In the genomic region with DNA sequence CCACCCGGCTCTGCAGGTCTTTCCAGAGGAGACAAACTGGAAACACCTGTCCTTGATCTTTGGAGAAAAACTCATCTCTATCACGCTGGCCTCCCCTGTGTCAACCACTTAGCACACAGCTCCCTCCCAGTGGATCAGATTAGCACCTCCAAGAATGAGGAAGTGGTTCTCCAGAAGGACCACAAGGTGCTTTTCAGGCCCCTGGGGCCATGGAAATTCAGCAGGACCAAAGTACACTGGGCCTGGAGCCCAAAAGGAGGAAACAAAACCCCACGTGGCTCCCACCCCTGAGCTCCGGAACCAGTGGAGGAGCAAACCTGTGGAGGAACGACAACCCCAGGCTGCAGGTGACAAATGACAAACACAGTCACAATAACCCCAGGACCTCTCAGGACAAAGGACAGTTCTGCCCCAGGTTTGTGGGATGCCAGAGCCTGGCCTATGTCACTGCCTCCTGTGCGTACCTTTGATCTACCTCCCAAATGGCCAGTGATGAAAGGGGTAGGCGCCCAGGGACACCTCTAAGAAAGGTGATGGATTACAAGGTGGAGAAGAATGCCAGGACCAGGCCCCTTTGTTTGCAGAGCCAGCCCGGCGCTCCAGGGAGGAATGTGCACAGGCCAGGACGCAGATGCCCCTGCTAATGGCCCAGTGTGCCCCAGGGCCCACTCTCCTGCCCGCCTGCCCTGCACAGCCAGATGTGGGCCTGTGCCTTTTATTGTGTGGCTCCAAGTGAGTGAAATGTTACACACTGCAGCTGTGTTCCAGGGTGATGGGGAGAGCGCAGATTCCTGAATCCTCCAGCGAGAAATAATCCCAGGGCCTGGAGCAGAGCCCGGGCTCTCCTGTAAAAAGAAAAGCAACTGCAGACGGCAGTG, we compare ENCODE assay signal across 9 cellular contexts. TPM values are rescaled to one million over a fixed set of nuclear protein-coding genes. Genes with fewer than 3 reads are reported as not detected.
DNase-seq lines count a peak whose midpoint lies in the region; ATAC-seq, FAIRE-seq and TF ChIP-seq lines count a peak whose summit lies in the region.
"Had no signal": no experiment of that assay in that cellular context is flagged by ENCODE, and none has a peak within 500 bp of the region (broad histone marks: within the 10 kb centered on the region; RNA-seq: fewer than 3 reads in every experiment).

No MANE protein-coding gene starts in this region.

- TF ChIP-seq POLR2A in H1 (IDR thresholded peaks at IDR 0.05; ENCODE audit: control extremely low read depth in 1 of 2, low read depth in 2 of 2, low read length in 2 of 2), result no peak

- H3K4me3 Mint-ChIP-seq in naive B cell, result peak overlapping the region; percentile 38 to 88 (median 70)

- no peak overlapping the region for H3K4ac ChIP-seq in H1 (replicated peaks; ENCODE audit: insufficient read length, low read depth, low read length)

- no peaks in the 10 kb centered on the region for H3K36me3 ChIP-seq in H1 (ENCODE audit: control insufficient read depth in 2 of 4, insufficient read depth in 4 of 4, low read length in 3 of 4)

- no peak overlapping the region for H4K5ac ChIP-seq in H1 (ENCODE audit: insufficient read length, low read depth, low read length)

- H4K8ac ChIP-seq in H1 (ENCODE audit: extremely low read depth, insufficient read depth, low read length), result peak overlapping the region; percentile 0; the same call in 1 of the 2 replicates

- H3K14ac ChIP-seq in H1 (ENCODE audit: insufficient read length), result no peak overlapping the region

- no peaks in the 10 kb centered on the region; the same call in 1 of the 2 replicates for H3K23me2 ChIP-seq in H1 (ENCODE audit: low read depth, low read length)

- no peak overlapping the region for H2AK5ac ChIP-seq in H1 (ENCODE audit: low read depth, low read length)

- no peak overlapping the region for H3K9ac ChIP-seq in H1 (replicated peaks in 1 of 4; ENCODE audit: extremely low read depth in 1 of 4, low read depth in 3 of 4, low read length in 3 of 4)

- H4K91ac ChIP-seq in H1 (replicated peaks; ENCODE audit: insufficient read length, low read length), result peak overlapping the region; percentile 31

- H3K4me1 Mint-ChIP-seq in naive B cell, result peaks cover 83 to 97% (median 93%) of the 10 kb centered on the region in 3 donors

- peak overlapping the region; percentile 20 to 93 (median 84) for H3K27ac Mint-ChIP-seq in naive B cell

- TF ChIP-seq CTCF in H1 (IDR thresholded peaks at IDR 0.05; ENCODE audit: control extremely low read depth in 1 of 3, insufficient read depth in 1 of 3, low read depth in 1 of 3, low read length in 3 of 3), result no peak

- no peak overlapping the region for H3K23ac ChIP-seq in H1 (ENCODE audit: insufficient read length)

- H2BK20ac ChIP-seq in H1 (ENCODE audit: low read length), result no peak overlapping the region

- H3K27me3 Mint-ChIP-seq in naive B cell, result no peaks in the 10 kb centered on the region

- no peak overlapping the region for H3K4me2 ChIP-seq in H1 (ENCODE audit: insufficient read depth in 1 of 2, low read depth in 2 of 2, low read length in 2 of 2)

- no peak overlapping the region for H2BK15ac ChIP-seq in H1 (ENCODE audit: low read length)

- DNase-seq in CD1c-positive myeloid dendritic cell (ENCODE audit: extremely low spot score) (peak; percentile 58), NCI-H226 (peak; percentile 66), H1 (ENCODE audit: low read depth in 1 of 2, low spot score in 2 of 2) (no peak), naive B cell (no peak), NCI-H446 treated with DMSO at 0.1 percent for 48 hours (lab: John Stamatoyannopoulos, UW) (no peak), cerebellar nuclear complex (lab: John Stamatoyannopoulos, UW) (no peak)
- DNase-seq: stimulated activated CD4-positive, alpha-beta T cell treated with anti-CD3 and anti-CD28 coated beads, Interleukin-2, amount 100 ng/mL, for 48 hours had no signal

- peaks cover 0 to 3% (median 0%) of the 10 kb centered on the region in 7 donors for H3K9me3 Mint-ChIP-seq in naive B cell

- CTCF ChIA-PET in H1 (lab: Charles Lee; ENCODE audit: partially characterized antibody), result interaction anchor here (0.6 kb wide), 1 partner anchor 280 kb away, joined by 3 read pairs; no protein-coding TSS in a partner anchor

- no peak overlapping the region for H3K56ac ChIP-seq in H1 (replicated peaks; ENCODE audit: insufficient read length, low read depth, low read length)

- H3K18ac ChIP-seq in H1 (ENCODE audit: extremely low read depth, low read length), result no peak overlapping the region

- H3K4me1 ChIP-seq in H1 (replicated peaks in 1 of 4; ENCODE audit: control insufficient read depth in 3 of 4, insufficient read depth in 4 of 4, low read length in 3 of 4), result peaks cover 9 to 35% (median 20%) of the 10 kb centered on the region in 4 experiments

- H3K36me3 Mint-ChIP-seq in naive B cell, result peaks cover 0 to 5% of the 10 kb centered on the region in 2 donors

- H3K79me2 ChIP-seq in H1 (ENCODE audit: control insufficient read depth in 1 of 2, insufficient read depth in 2 of 2, low read length in 2 of 2), result peaks cover 9 to 55% of the 10 kb centered on the region in 2 experiments

- no peak overlapping the region for H2BK12ac ChIP-seq in H1 (ENCODE audit: low read depth, low read length)

- no peaks in the 10 kb centered on the region for H3K27me3 ChIP-seq in H1 (replicated peaks in 1 of 4; ENCODE audit: control insufficient read depth in 3 of 4, extremely low read depth in 1 of 4, insufficient read depth in 3 of 4, low read length in 3 of 4)

- TF ChIP-seq RAD21 in H1 (IDR thresholded peaks at IDR 0.05 in 1 of 2, conservative IDR thresholded peaks at IDR 0.05 in 1 of 2; ENCODE audit: low read depth in 2 of 2, low read length in 2 of 2), result no peak

- ATAC-seq in naive B cell (ENCODE audit: low read depth in 2 of 2) (peak; percentile 9 to 12), GM21737 (IDR thresholded peaks at IDR 0.05; ENCODE audit: unreplicated experiment) (no peak), GM19023 (IDR thresholded peaks at IDR 0.05; ENCODE audit: unreplicated experiment) (no peak)

- POLR2A ChIA-PET in H1 (lab: Charles Lee; ENCODE audit: partially characterized antibody), result interaction anchor here (0.6 kb wide), 1 partner anchor 138 kb away, joined by 3 read pairs; no protein-coding TSS in a partner anchor

- H2AFZ ChIP-seq in H1 (ENCODE audit: low read length), result no peak overlapping the region

- H3K79me1 ChIP-seq in H1 (ENCODE audit: low read depth, low read length), result peaks cover 17% of the 10 kb centered on the region

- H3K27ac ChIP-seq in H1 (ENCODE audit: low read depth, low read length), result no peak overlapping the region

- H3K9me3 ChIP-seq in H1 (ENCODE audit: insufficient read depth in 2 of 2, low read depth in 1 of 2, low read length in 1 of 2), result no peaks in the 10 kb centered on the region

- TF ChIP-seq EP300 in H1 (IDR thresholded peaks at IDR 0.05; ENCODE audit: borderline replicate concordance in 1 of 2, low read depth in 2 of 2, low read length in 2 of 2), result no peak

- no peak overlapping the region for H2BK5ac ChIP-seq in H1 (ENCODE audit: low read depth, low read length)

- H2BK120ac ChIP-seq in H1 (replicated peaks; ENCODE audit: low read depth, low read length), result no peak overlapping the region

- 90% methylated on average over 15 of the region's 15 CpGs; no CpG with 5 or more reads in 1 of the 2 experiments for WGBS in H1 (ENCODE audit: extremely low coverage in 1 of 2, insufficient coverage in 1 of 2, insufficient read length in 1 of 2, insufficient replicate concordance in 2 of 2, low coverage in 1 of 2, low lambda C conversion rate in 2 of 2, missing lambda C conversion rate in 1 of 2), 2 experiments

- no peak for FAIRE-seq in H1 (lab: Jason Lieb, UNC)

- H3K4me3 ChIP-seq in H1 (ENCODE audit: extremely low read depth in 1 of 4, insufficient read depth in 2 of 4, low read depth in 3 of 4, low read length in 4 of 4), result no peak overlapping the region

- H4K20me1 ChIP-seq in H1 (replicated peaks in 1 of 2; ENCODE audit: control insufficient read depth in 1 of 2, insufficient read depth in 2 of 2, low read length in 2 of 2), result peaks cover 0 to 3% of the 10 kb centered on the region in 2 experiments

TF ChIP-seq in H1, 55 proteins besides CTCF, POLR2A, EP300 and RAD21 (continues in another document):
- TF ChIP-seq KDM4A (IDR thresholded peaks at IDR 0.05; ENCODE audit: low read depth, low read length, severe bottlenecking) (no peak), TBP (IDR thresholded peaks at IDR 0.05; ENCODE audit: low read depth, low read length) (no peak), PHF8 (conservative IDR thresholded peaks at IDR 0.05; ENCODE audit: low read depth, low read length) (no peak), RNF2 (IDR thresholded peaks at IDR 0.05; ENCODE audit: borderline replicate concordance, low read depth, low read length, missing control alignments, poor library complexity, severe bottlenecking) (no peak), KDM1A (IDR thresholded peaks at IDR 0.05; ENCODE audit: borderline replicate concordance, low read length) (no peak), CHD1 (IDR thresholded peaks at IDR 0.05; ENCODE audit: low read depth, low read length) (no peak), TAF1 (IDR thresholded peaks at IDR 0.05; ENCODE audit: low read depth, low read length) (no peak), EGR1 (IDR thresholded peaks at IDR 0.05; ENCODE audit: borderline replicate concordance, low read depth, low read length) (no peak), SIX5 (IDR thresholded peaks at IDR 0.05; ENCODE audit: low read depth, low read length) (no peak), POU5F1 (IDR thresholded peaks at IDR 0.05; ENCODE audit: low read depth, low read length) (no peak)
- TF ChIP-seq, protein P1, sequence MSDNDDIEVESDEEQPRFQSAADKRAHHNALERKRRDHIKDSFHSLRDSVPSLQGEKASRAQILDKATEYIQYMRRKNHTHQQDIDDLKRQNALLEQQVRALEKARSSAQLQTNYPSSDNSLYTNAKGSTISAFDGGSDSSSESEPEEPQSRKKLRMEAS (IDR thresholded peaks at IDR 0.05), result no peak
- TF ChIP-seq, protein P2, sequence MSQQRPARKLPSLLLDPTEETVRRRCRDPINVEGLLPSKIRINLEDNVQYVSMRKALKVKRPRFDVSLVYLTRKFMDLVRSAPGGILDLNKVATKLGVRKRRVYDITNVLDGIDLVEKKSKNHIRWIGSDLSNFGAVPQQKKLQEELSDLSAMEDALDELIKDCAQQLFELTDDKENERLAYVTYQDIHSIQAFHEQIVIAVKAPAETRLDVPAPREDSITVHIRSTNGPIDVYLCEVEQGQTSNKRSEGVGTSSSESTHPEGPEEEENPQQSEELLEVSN (IDR thresholded peaks at IDR 0.05), result no peak

RNA-seq across cellular contexts. Expression of a gene that starts 5.6 kb away (rescaled TPM):
- total RNA-seq in H1 (2021; fragmentation: NEBNext Ultra II Directional; extraction: Animal tissue kit (Norgen Biotek cat#: 25700)), result 24.2 TPM in 2 replicates
- 11.9 and 14.7 TPM in 2 replicates for polyA plus RNA-seq in H1 (2011; rRNA removed)
- 11.5 TPM for polyA plus RNA-seq in H1 (2011; cell fraction: cytosol; rRNA removed)
- 24.3 TPM for polyA plus RNA-seq in H1 (2011; cell fraction: nucleus; rRNA removed)
- polyA plus RNA-seq in H1 (2012, experiment 1 of 2), result 12.6 to 15.2 TPM (median 13.6 TPM) in 4 replicates
- 7.5 TPM for polyA plus RNA-seq in H1 (2012, experiment 2 of 2)
- polyA plus RNA-seq in H1 (2013, experiment 1 of 2), result 6.6 TPM
- polyA plus RNA-seq in H1 (2013, experiment 2 of 2), result 6.0 TPM
- polyA minus RNA-seq in H1 (2011; rRNA and poly(A)+ RNA removed), result 54.4 and 72.3 TPM in 2 replicates
- polyA minus RNA-seq in H1 (2011; cell fraction: cytosol; rRNA and poly(A)+ RNA removed), result 17.2 TPM
- polyA minus RNA-seq in H1 (2011; cell fraction: nucleus; rRNA and poly(A)+ RNA removed), result 43.9 TPM
- polyA plus RNA-seq in naive B cell (ENCODE audit: low read depth in 6 of 6), result 1 to 10 TPM; 1.5 to 6.3 (median 4.8) TPM

Comparison
In these comparisons a context has a peak if more than half of its experiments do, and no peak if none do; other contexts are left out.
1. DNase-seq: peak in CD1c-positive myeloid dendritic cell (single experiment) and NCI-H226 (single experiment); none in H1 (0 of 2), naive B cell (single experiment), NCI-H446 treated with DMSO at 0.1 percent for 48 hours (single experiment) and cerebellar nuclear complex (0 of 2).
2. ATAC-seq: peak in naive B cell (2 of 2); none in GM21737 (single experiment) and GM19023 (single experiment).